In genomic region chr10:102785818-102786217, GRCh38 we compare ENCODE assay signal across 12 cellular contexts. TPM values are rescaled to one million over a fixed set of nuclear protein-coding genes. Genes with fewer than 3 reads are reported as not detected.
DNase-seq lines count a peak whose midpoint lies in the region; ATAC-seq and TF ChIP-seq lines count a peak whose summit lies in the region.
"Had no signal": no experiment of that assay in that cellular context is flagged by ENCODE, and none has a peak within 500 bp of the region (broad histone marks: within the 10 kb centered on the region; RNA-seq: fewer than 3 reads in every experiment).

No MANE protein-coding gene starts in this region.

- H3K4me3 Mint-ChIP-seq in effector memory CD8-positive, alpha-beta T cell: no peak overlapping the region
- H3K4me3 Mint-ChIP-seq in naive thymus-derived CD4-positive, alpha-beta T cell: no peak overlapping the region
- peak overlapping the region; percentile 10 for H3K4me3 Mint-ChIP-seq in type B pancreatic cell

- no peaks in the 10 kb centered on the region for H3K27me3 ChIP-seq in naive thymus-derived CD4-positive, alpha-beta T cell (ENCODE audit: control insufficient read depth in 2 of 2, insufficient read depth in 2 of 2, low read length in 2 of 2)

- H3K36me3 Mint-ChIP-seq in effector memory CD8-positive, alpha-beta T cell (ENCODE audit: insufficient read depth): peaks cover 14% of the 10 kb centered on the region
- H3K36me3 Mint-ChIP-seq in naive thymus-derived CD4-positive, alpha-beta T cell: peaks cover 4 to 41% (median 18%) of the 10 kb centered on the region in 5 donors
- peaks cover 24% of the 10 kb centered on the region for H3K36me3 Mint-ChIP-seq in type B pancreatic cell

- no peak overlapping the region for H3K27ac ChIP-seq in naive thymus-derived CD4-positive, alpha-beta T cell (ENCODE audit: low read depth, low read length)

- H3K36me3 ChIP-seq in naive thymus-derived CD4-positive, alpha-beta T cell (ENCODE audit: control insufficient read depth in 2 of 3, insufficient read depth in 3 of 3, low read length in 3 of 3): peaks cover 0 to 5% (median 0%) of the 10 kb centered on the region in 3 experiments

- H3K27me3 Mint-ChIP-seq in effector memory CD8-positive, alpha-beta T cell: no peaks in the 10 kb centered on the region
- no peaks in the 10 kb centered on the region for H3K27me3 Mint-ChIP-seq in naive thymus-derived CD4-positive, alpha-beta T cell
- H3K27me3 Mint-ChIP-seq in type B pancreatic cell: no peaks in the 10 kb centered on the region

- POLR2A ChIA-PET in naive thymus-derived CD4-positive, alpha-beta T cell (lab: Charles Lee): interaction anchor here (0.6 kb wide), 1 partner anchor 16 kb away, joined by 3 read pairs; no protein-coding TSS in a partner anchor

- CTCF ChIA-PET in naive thymus-derived CD4-positive, alpha-beta T cell (lab: Charles Lee): no interaction called here

- DNase-seq in NOMO-1 treated with dmso at 0.1 percent for 144 hours (lab: John Stamatoyannopoulos, UW; ENCODE audit: unreplicated experiment): peak; percentile 67
- DNase-seq in effector memory CD8-positive, alpha-beta T cell: no peak
- no peak for DNase-seq in naive thymus-derived CD4-positive, alpha-beta T cell
- no peak for DNase-seq in type B pancreatic cell (ENCODE audit: extremely low spot score, unreplicated experiment)
- DNase-seq in HuH-7 (ENCODE audit: low spot score): no peak
- no peak for DNase-seq in central memory CD4-positive, alpha-beta T cell
- DNase-seq: DND-41, midbrain, NCI-H1417 had no signal

- no peak overlapping the region for H3K4me3 ChIP-seq in naive thymus-derived CD4-positive, alpha-beta T cell (ENCODE audit: low read length)

- no peak for TF ChIP-seq CTCF in type B pancreatic cell (conservative IDR thresholded peaks at IDR 0.05)

- ATAC-seq in effector memory CD8-positive, alpha-beta T cell (replicated peaks): no peak
- ATAC-seq in naive thymus-derived CD4-positive, alpha-beta T cell: peak; percentile 75
- ATAC-seq in GM19328 (IDR thresholded peaks at IDR 0.05; ENCODE audit: unreplicated experiment): no peak

- H3K9me3 Mint-ChIP-seq in effector memory CD8-positive, alpha-beta T cell: no peaks in the 10 kb centered on the region
- H3K9me3 Mint-ChIP-seq in naive thymus-derived CD4-positive, alpha-beta T cell: peaks cover 0 to 9% (median 4%) of the 10 kb centered on the region in 11 donors
- H3K9me3 Mint-ChIP-seq in type B pancreatic cell: peaks cover 6% of the 10 kb centered on the region

- peak overlapping the region; percentile 28 to 68 for H3K27ac Mint-ChIP-seq in effector memory CD8-positive, alpha-beta T cell
- peak overlapping the region in 3 of 9 donors; percentile 19 to 65 (median 38) for H3K27ac Mint-ChIP-seq in naive thymus-derived CD4-positive, alpha-beta T cell
- H3K27ac Mint-ChIP-seq in type B pancreatic cell: no peak overlapping the region

- intact Hi-C loops in naive thymus-derived CD4-positive, alpha-beta T cell (cut with micrococcal nuclease): no loop called here

- H3K9me3 ChIP-seq in naive thymus-derived CD4-positive, alpha-beta T cell (ENCODE audit: control insufficient read depth in 2 of 3, low read length in 3 of 3): no peaks in the 10 kb centered on the region

- peaks cover 48 to 61% of the 10 kb centered on the region in 2 donors for H3K4me1 Mint-ChIP-seq in effector memory CD8-positive, alpha-beta T cell (ENCODE audit: low read depth in 2 of 2)
- H3K4me1 Mint-ChIP-seq in naive thymus-derived CD4-positive, alpha-beta T cell: peaks cover 20 to 64% (median 56%) of the 10 kb centered on the region in 7 donors
- peaks cover 37% of the 10 kb centered on the region for H3K4me1 Mint-ChIP-seq in type B pancreatic cell (ENCODE audit: unreplicated experiment)

- peaks cover 0 to 6% of the 10 kb centered on the region in 2 donors for H3K4me1 ChIP-seq in naive thymus-derived CD4-positive, alpha-beta T cell (ENCODE audit: control insufficient read depth in 2 of 2, insufficient read depth in 2 of 2, low read length in 2 of 2)

RNA-seq across cellular contexts. Expression of gene WBP1L, which starts 42.1 kb away (rescaled TPM):
- total RNA-seq in naive thymus-derived CD4-positive, alpha-beta T cell: 10 to 100 TPM; 20.5 to 37.9 (median 34.1) TPM
- polyA plus RNA-seq in naive thymus-derived CD4-positive, alpha-beta T cell: 10 to 100 TPM; 19.4 to 30.3 TPM
- 40.3 and 80.4 TPM in 2 replicates for total RNA-seq in type B pancreatic cell (ENCODE audit: low replicate concordance)

RNA-seq across cellular contexts. Expression of gene CYP17A1, which starts 51.4 kb away (rescaled TPM):
- total RNA-seq in naive thymus-derived CD4-positive, alpha-beta T cell: not detected
- not detected for polyA plus RNA-seq in naive thymus-derived CD4-positive, alpha-beta T cell
- total RNA-seq in type B pancreatic cell (ENCODE audit: low replicate concordance): 0.14 TPM in 1 of 2 replicates, not detected in the other
- total RNA-seq: fibroblast of lung, subcutaneous adipose tissue had no signal
- polyA plus RNA-seq: fibroblast of lung had no signal
